10 cellular contexts compared by ENCODE assay signal in the genomic region with DNA sequence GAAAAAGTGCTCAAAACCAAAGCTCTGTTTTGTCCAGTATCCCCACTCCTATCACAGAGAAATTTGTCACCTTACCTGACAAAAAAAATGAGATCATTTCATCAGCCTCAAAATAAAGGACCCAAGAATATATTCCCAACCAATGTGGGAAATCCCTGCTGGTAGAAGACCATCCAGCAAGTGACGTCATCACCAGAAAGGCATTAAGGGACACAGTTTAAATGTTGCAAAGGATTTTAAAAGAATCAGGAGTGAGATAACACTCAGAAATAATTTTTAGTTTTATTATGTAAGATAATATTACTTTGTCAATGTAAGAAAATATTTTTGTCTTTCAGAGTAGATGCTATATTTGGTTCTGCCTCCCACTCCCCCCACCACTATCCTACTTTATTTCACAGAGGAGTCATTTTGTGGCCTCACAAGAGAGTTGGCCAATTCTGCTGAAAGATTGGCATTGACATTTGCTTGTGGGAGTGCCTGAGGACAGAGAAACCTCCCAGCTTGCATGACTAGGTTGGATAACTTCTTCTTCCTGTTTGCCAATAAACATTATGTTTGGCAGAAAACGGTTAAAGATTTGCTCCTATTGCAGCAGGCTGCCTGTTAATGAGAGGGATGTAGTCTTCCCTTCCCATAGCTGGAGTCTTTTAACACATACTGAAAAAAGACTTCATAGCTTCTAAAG.
DNase-seq lines count a peak whose midpoint lies in the region; ATAC-seq and TF ChIP-seq lines count a peak whose summit lies in the region.
"Had no signal": no experiment of that assay in that cellular context is flagged by ENCODE, and none has a peak within 500 bp of the region (broad histone marks: within the 10 kb centered on the region; RNA-seq: fewer than 3 reads in every experiment).

No MANE protein-coding gene starts in this region.

- TF ChIP-seq EP300 in esophagus muscularis mucosa (IDR thresholded peaks at IDR 0.05): no peak

- TF ChIP-seq CTCF in esophagus muscularis mucosa (IDR thresholded peaks at IDR 0.05): no peak

- H3K36me3 ChIP-seq in esophagus muscularis mucosa: no peaks in the 10 kb centered on the region
- H3K36me3 ChIP-seq: SJCRH30 had no signal

- intact Hi-C loops in right cardiac atrium (cut with DNase I) (loop anchor here in 2 of 4 donors (10.0 kb wide), 1 partner anchor 971 kb away; no protein-coding TSS in a partner anchor), esophagus muscularis mucosa (cut with DNase I) (loop anchor here (5.0 kb wide), 1 partner anchor 1019 kb away; no protein-coding TSS in a partner anchor)

- DNase-seq in M059J (ENCODE audit: low read depth): peak; percentile 69
- peak; percentile 66 for DNase-seq in SKM-1 treated with dmso at 0.1 percent for 144 hours (lab: John Stamatoyannopoulos, UW; ENCODE audit: unreplicated experiment)
- DNase-seq in right cardiac atrium: peak in 1 of 3 donors; percentile 37
- peak; percentile 49 for DNase-seq in stromal cell of bone marrow (ENCODE audit: low read depth)
- no peak for DNase-seq in esophagus muscularis mucosa (ENCODE audit: extremely low spot score)
- no peak for DNase-seq in HuH-7 (ENCODE audit: low spot score)
- DNase-seq in G401 (ENCODE audit: low spot score): no peak

- in situ Hi-C loops in G401 (cut with HindIII; ENCODE audit: low sequenced_read_pairs): no loop called here

- 31% methylated on average over 2 of the region's 2 CpGs for WGBS in right cardiac atrium
- WGBS in esophagus muscularis mucosa: 36% methylated on average over 2 of the region's 2 CpGs

- no peaks in the 10 kb centered on the region for H3K4me1 ChIP-seq in right cardiac atrium (ENCODE audit: control insufficient read depth, insufficient read depth, low read length)
- no peaks in the 10 kb centered on the region for H3K4me1 ChIP-seq in esophagus muscularis mucosa

- H3K27ac ChIP-seq in right cardiac atrium (ENCODE audit: low read length) (no peak overlapping the region), esophagus muscularis mucosa (replicated peaks in 1 of 4) (no peak overlapping the region)
- H3K27ac ChIP-seq: SJCRH30 had no signal

- H3K27me3 ChIP-seq in right cardiac atrium (ENCODE audit: control insufficient read depth, insufficient read depth) (no peaks in the 10 kb centered on the region), esophagus muscularis mucosa (no peaks in the 10 kb centered on the region)

- ATAC-seq in right cardiac atrium: peak; percentile 63 to 82
- ATAC-seq: natural killer cell treated with Interleukin-12 subunit alpha and Interleukin-12 subunit beta and Interleukin-15 and Interleukin-18, amount 100 ng/mL, for 72 hours; stimulated activated naive CD8-positive, alpha-beta T cell treated with anti-CD3 and anti-CD28 coated beads, Interleukin-15, amount 100 ng/mL, for 72 hours had no signal

- TF ChIP-seq POLR2A in esophagus muscularis mucosa (IDR thresholded peaks at IDR 0.05; ENCODE audit: low read depth): no peak

- no peak overlapping the region for H3K4me3 ChIP-seq in right cardiac atrium (ENCODE audit: low read length)
- H3K4me3 ChIP-seq in esophagus muscularis mucosa: no peak overlapping the region
- H3K4me3 ChIP-seq: SJCRH30 had no signal

- H3K9me3 ChIP-seq in right cardiac atrium (ENCODE audit: control insufficient read depth, low read length): no peaks in the 10 kb centered on the region
- H3K9me3 ChIP-seq in esophagus muscularis mucosa: no peaks in the 10 kb centered on the region
- H3K9me3 ChIP-seq: SJCRH30 had no signal

Comparison
In these comparisons a context has a peak if more than half of its experiments do, and no peak if none do; other contexts are left out.
1. DNase-seq: peak in M059J (single experiment), SKM-1 treated with dmso at 0.1 percent for 144 hours (single experiment) and stromal cell of bone marrow (single experiment); none in esophagus muscularis mucosa (single experiment), HuH-7 (single experiment) and G401 (single experiment).